1 cellular context compared by ENCODE assay signal in the genomic region with DNA sequence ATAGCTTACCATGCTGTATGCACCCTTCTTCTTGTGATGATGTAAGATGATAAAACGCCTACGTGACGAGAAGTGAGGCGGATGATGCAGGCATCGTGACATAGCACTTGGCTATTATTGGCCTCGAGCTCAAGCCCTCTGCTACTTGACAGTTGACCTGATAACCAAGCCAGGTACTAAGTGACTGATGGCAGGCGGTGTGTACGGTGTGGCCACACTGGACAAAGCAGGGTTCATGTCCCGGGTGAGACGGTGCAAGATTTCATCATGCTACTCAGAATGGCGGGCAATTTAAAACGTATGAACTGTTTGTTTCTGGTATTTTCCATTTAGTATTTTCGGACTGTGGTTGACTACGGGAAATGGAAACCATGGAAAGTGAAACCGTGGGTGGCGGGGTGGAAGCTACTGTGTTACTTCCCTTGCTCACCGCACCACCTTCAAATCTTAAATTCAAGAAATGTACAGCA.
TF ChIP-seq lines count a peak whose summit lies in the region.

No MANE protein-coding gene starts in this region.

TF ChIP-seq in K562, 482 proteins besides CTCF, POLR2A, EP300 and RAD21 (continued from another document):
- TF ChIP-seq, protein P1, sequence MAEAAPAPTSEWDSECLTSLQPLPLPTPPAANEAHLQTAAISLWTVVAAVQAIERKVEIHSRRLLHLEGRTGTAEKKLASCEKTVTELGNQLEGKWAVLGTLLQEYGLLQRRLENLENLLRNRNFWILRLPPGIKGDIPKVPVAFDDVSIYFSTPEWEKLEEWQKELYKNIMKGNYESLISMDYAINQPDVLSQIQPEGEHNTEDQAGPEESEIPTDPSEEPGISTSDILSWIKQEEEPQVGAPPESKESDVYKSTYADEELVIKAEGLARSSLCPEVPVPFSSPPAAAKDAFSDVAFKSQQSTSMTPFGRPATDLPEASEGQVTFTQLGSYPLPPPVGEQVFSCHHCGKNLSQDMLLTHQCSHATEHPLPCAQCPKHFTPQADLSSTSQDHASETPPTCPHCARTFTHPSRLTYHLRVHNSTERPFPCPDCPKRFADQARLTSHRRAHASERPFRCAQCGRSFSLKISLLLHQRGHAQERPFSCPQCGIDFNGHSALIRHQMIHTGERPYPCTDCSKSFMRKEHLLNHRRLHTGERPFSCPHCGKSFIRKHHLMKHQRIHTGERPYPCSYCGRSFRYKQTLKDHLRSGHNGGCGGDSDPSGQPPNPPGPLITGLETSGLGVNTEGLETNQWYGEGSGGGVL (CRISPR knock-in tag; IDR thresholded peaks at IDR 0.05): no peak
- TF ChIP-seq KLF16 (IDR thresholded peaks at IDR 0.05) (no peak), PHB2 (IDR thresholded peaks at IDR 0.05; ENCODE audit: low read depth) (no peak), JUND (IDR thresholded peaks at IDR 0.05; ENCODE audit: borderline replicate concordance, low read depth, low read length) (peak; percentile 76; the same call in 1 of the 2 replicates), JUND (tag; IDR thresholded peaks at IDR 0.05; ENCODE audit: borderline replicate concordance, low read depth, low read length) (peak; percentile 58; the same call in 1 of the 3 replicates), SPI1 (IDR thresholded peaks at IDR 0.05; ENCODE audit: borderline replicate concordance, low read depth, low read length) (no peak), ZNF23 (CRISPR knock-in tag; IDR thresholded peaks at IDR 0.05) (no peak), ZNF507 (tag; conservative IDR thresholded peaks at IDR 0.05) (no peak), E2F3 (CRISPR knock-in tag; IDR thresholded peaks at IDR 0.05) (0 out of 2 replicates have a peak, but pooled peaks have one; percentile 47), ETV6 (IDR thresholded peaks at IDR 0.05; ENCODE audit: borderline replicate concordance in 1 of 2, low read depth in 2 of 2, low read length in 1 of 2) (no peak), ETV6 (CRISPR knock-in tag; IDR thresholded peaks at IDR 0.05; ENCODE audit: borderline replicate concordance) (no peak), SMAD4 (CRISPR knock-in tag; conservative IDR thresholded peaks at IDR 0.05) (no peak; the same call in 1 of the 2 replicates), CEBPB (tag; IDR thresholded peaks at IDR 0.05) (peak; percentile 47; the same call in 1 of the 2 replicates), XRCC4 (IDR thresholded peaks at IDR 0.05; ENCODE audit: extremely low read depth, insufficient read depth, insufficient read length) (no peak), NRF1 (conservative IDR thresholded peaks at IDR 0.05 in 1 of 2, IDR thresholded peaks at IDR 0.05 in 1 of 2) (peak in 1 of 2 experiments; percentile 21; a peak in 1 of 4 replicates), ATF1 (CRISPR knock-in tag; IDR thresholded peaks at IDR 0.05) (no peak), ATF1 (tag; IDR thresholded peaks at IDR 0.05) (peak; percentile 92), RFX7 (CRISPR knock-in tag; IDR thresholded peaks at IDR 0.05) (no peak), IRF2 (CRISPR knock-in tag; IDR thresholded peaks at IDR 0.05) (no peak), L3MBTL2 (IDR thresholded peaks at IDR 0.05) (peak; percentile 90), MAFK (IDR thresholded peaks at IDR 0.05; ENCODE audit: low read length) (peak; percentile 40; the same call in 1 of the 2 replicates), ETS2 (tag; IDR thresholded peaks at IDR 0.05; ENCODE audit: borderline replicate concordance, poor library complexity, severe bottlenecking) (no peak), ZFPM2 (CRISPR knock-in tag; IDR thresholded peaks at IDR 0.05) (no peak), ZKSCAN3 (CRISPR knock-in tag; IDR thresholded peaks at IDR 0.05) (no peak), CEBPG (CRISPR knock-in tag; IDR thresholded peaks at IDR 0.05) (peak; percentile 77; the same call in 1 of the 2 replicates), CEBPG (tag; conservative IDR thresholded peaks at IDR 0.05 in 1 of 2, IDR thresholded peaks at IDR 0.05 in 1 of 2) (peak; percentile 76 to 87), ZBTB17 (CRISPR knock-in tag; IDR thresholded peaks at IDR 0.05) (peak; percentile 46; the same call in 1 of the 2 replicates), MIER1 (IDR thresholded peaks at IDR 0.05; ENCODE audit: low read depth) (no peak), MYBL2 (IDR thresholded peaks at IDR 0.05; ENCODE audit: low read depth) (peak; percentile 57; the same call in 1 of the 2 replicates), MYBL2 (CRISPR knock-in tag; IDR thresholded peaks at IDR 0.05; ENCODE audit: borderline replicate concordance) (no peak), SRSF1 (IDR thresholded peaks at IDR 0.05; ENCODE audit: low read depth, low read length) (no peak), ZNF232 (CRISPR knock-in tag; IDR thresholded peaks at IDR 0.05) (no peak)
- TF ChIP-seq, protein P2, sequence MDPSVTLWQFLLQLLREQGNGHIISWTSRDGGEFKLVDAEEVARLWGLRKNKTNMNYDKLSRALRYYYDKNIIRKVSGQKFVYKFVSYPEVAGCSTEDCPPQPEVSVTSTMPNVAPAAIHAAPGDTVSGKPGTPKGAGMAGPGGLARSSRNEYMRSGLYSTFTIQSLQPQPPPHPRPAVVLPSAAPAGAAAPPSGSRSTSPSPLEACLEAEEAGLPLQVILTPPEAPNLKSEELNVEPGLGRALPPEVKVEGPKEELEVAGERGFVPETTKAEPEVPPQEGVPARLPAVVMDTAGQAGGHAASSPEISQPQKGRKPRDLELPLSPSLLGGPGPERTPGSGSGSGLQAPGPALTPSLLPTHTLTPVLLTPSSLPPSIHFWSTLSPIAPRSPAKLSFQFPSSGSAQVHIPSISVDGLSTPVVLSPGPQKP (CRISPR knock-in tag; IDR thresholded peaks at IDR 0.05): no peak
- TF ChIP-seq, protein P3, sequence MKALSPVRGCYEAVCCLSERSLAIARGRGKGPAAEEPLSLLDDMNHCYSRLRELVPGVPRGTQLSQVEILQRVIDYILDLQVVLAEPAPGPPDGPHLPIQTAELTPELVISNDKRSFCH (CRISPR knock-in tag; IDR thresholded peaks at IDR 0.05): no peak
- TF ChIP-seq, protein P3 (tag; IDR thresholded peaks at IDR 0.05): no peak
- TF ChIP-seq, protein P4, sequence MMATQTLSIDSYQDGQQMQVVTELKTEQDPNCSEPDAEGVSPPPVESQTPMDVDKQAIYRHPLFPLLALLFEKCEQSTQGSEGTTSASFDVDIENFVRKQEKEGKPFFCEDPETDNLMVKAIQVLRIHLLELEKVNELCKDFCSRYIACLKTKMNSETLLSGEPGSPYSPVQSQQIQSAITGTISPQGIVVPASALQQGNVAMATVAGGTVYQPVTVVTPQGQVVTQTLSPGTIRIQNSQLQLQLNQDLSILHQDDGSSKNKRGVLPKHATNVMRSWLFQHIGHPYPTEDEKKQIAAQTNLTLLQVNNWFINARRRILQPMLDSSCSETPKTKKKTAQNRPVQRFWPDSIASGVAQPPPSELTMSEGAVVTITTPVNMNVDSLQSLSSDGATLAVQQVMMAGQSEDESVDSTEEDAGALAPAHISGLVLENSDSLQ (IDR thresholded peaks at IDR 0.05): peak; percentile 64
- TF ChIP-seq, protein P5, sequence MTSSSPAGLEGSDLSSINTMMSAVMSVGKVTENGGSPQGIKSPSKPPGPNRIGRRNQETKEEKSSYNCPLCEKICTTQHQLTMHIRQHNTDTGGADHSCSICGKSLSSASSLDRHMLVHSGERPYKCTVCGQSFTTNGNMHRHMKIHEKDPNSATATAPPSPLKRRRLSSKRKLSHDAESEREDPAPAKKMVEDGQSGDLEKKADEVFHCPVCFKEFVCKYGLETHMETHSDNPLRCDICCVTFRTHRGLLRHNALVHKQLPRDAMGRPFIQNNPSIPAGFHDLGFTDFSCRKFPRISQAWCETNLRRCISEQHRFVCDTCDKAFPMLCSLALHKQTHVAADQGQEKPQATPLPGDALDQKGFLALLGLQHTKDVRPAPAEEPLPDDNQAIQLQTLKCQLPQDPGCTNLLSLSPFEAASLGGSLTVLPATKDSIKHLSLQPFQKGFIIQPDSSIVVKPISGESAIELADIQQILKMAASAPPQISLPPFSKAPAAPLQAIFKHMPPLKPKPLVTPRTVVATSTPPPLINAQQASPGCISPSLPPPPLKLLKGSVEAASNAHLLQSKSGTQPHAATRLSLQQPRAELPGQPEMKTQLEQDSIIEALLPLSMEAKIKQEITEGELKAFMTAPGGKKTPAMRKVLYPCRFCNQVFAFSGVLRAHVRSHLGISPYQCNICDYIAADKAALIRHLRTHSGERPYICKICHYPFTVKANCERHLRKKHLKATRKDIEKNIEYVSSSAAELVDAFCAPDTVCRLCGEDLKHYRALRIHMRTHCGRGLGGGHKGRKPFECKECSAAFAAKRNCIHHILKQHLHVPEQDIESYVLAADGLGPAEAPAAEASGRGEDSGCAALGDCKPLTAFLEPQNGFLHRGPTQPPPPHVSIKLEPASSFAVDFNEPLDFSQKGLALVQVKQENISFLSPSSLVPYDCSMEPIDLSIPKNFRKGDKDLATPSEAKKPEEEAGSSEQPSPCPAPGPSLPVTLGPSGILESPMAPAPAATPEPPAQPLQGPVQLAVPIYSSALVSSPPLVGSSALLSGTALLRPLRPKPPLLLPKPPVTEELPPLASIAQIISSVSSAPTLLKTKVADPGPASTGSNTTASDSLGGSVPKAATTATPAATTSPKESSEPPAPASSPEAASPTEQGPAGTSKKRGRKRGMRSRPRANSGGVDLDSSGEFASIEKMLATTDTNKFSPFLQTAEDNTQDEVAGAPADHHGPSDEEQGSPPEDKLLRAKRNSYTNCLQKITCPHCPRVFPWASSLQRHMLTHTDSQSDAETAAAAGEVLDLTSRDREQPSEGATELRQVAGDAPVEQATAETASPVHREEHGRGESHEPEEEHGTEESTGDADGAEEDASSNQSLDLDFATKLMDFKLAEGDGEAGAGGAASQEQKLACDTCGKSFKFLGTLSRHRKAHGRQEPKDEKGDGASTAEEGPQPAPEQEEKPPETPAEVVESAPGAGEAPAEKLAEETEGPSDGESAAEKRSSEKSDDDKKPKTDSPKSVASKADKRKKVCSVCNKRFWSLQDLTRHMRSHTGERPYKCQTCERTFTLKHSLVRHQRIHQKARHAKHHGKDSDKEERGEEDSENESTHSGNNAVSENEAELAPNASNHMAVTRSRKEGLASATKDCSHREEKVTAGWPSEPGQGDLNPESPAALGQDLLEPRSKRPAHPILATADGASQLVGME (CRISPR knock-in tag; IDR thresholded peaks at IDR 0.05): 0 out of 2 replicates have a peak, but pooled peaks have one; percentile 22
- TF ChIP-seq, protein P6, sequence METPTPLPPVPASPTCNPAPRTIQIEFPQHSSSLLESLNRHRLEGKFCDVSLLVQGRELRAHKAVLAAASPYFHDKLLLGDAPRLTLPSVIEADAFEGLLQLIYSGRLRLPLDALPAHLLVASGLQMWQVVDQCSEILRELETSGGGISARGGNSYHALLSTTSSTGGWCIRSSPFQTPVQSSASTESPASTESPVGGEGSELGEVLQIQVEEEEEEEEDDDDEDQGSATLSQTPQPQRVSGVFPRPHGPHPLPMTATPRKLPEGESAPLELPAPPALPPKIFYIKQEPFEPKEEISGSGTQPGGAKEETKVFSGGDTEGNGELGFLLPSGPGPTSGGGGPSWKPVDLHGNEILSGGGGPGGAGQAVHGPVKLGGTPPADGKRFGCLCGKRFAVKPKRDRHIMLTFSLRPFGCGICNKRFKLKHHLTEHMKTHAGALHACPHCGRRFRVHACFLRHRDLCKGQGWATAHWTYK (CRISPR knock-in tag; IDR thresholded peaks at IDR 0.05): 0 out of 2 replicates have a peak, but pooled peaks have one; percentile 16
- TF ChIP-seq, protein P7, sequence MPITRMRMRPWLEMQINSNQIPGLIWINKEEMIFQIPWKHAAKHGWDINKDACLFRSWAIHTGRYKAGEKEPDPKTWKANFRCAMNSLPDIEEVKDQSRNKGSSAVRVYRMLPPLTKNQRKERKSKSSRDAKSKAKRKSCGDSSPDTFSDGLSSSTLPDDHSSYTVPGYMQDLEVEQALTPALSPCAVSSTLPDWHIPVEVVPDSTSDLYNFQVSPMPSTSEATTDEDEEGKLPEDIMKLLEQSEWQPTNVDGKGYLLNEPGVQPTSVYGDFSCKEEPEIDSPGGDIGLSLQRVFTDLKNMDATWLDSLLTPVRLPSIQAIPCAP (CRISPR knock-in tag; IDR thresholded peaks at IDR 0.05; ENCODE audit: borderline replicate concordance): no peak
